Comparison of ENCODE assay signal across 8 cellular contexts in genomic region chr6:98833101-98834059, GRCh38. TPM values are rescaled to one million over a fixed set of nuclear protein-coding genes. Genes with fewer than 3 reads are reported as not detected.
A peak's percentile ranks its signal among the peaks of the same experiment; 100 is the strongest.
DNase-seq lines count a peak whose midpoint lies in the region; ATAC-seq, FAIRE-seq and TF ChIP-seq lines count a peak whose summit lies in the region.

No MANE protein-coding gene starts in this region.

- no peak overlapping the region for H2AFZ ChIP-seq in ACC112 (ENCODE audit: low read length, unreplicated experiment)

- H3K4me1 Mint-ChIP-seq in activated naive CD4-positive, alpha-beta T cell treated with anti-CD3 and anti-CD28 coated beads, Interleukin-2, amount 10 ng/mL, durations not matched to agents 7 days and 5 days, result peaks cover 42% of the 10 kb centered on the region

- no peaks in the 10 kb centered on the region for H3K9me3 Mint-ChIP-seq in activated naive CD4-positive, alpha-beta T cell treated with anti-CD3 and anti-CD28 coated beads, Interleukin-2, amount 10 ng/mL, durations not matched to agents 7 days and 5 days

- peaks cover 100% of the 10 kb centered on the region for H3K27me3 Mint-ChIP-seq in activated naive CD4-positive, alpha-beta T cell treated with anti-CD3 and anti-CD28 coated beads, Interleukin-2, amount 10 ng/mL, durations not matched to agents 7 days and 5 days

- TF ChIP-seq CTCF in GM12875 (IDR thresholded peaks at IDR 0.05; ENCODE audit: borderline replicate concordance, insufficient read depth, low read depth, low read length), result 0 out of 2 replicates have a peak, but pooled peaks have one; percentile 1
- no peak for TF ChIP-seq CTCF in pancreas (IDR thresholded peaks at IDR 0.05)

- no peak for FAIRE-seq in pancreas (lab: Jason Lieb, UNC)

- H3K79me2 ChIP-seq in ACC112 (ENCODE audit: control insufficient read depth, insufficient read depth, low read length, unreplicated experiment), result no peaks in the 10 kb centered on the region

- H3K27me3 ChIP-seq in ACC112 (ENCODE audit: insufficient read depth, low read length) (peaks cover 97% of the 10 kb centered on the region), pancreas (peaks cover 10 to 75% (median 38%) of the 10 kb centered on the region in 4 donors)

- 1% methylated on average over 65 to 66 of the region's 66 CpGs for WGBS in pancreas, 2 donors

- no peak overlapping the region for H3K27ac ChIP-seq in ACC112 (ENCODE audit: low read depth, low read length)
- no peak overlapping the region for H3K27ac ChIP-seq in pancreas

- peaks cover 3% of the 10 kb centered on the region for H3K36me3 Mint-ChIP-seq in activated naive CD4-positive, alpha-beta T cell treated with anti-CD3 and anti-CD28 coated beads, Interleukin-2, amount 10 ng/mL, durations not matched to agents 7 days and 5 days

- intact Hi-C loops in left cardiac atrium (cut with DNase I), result no loop called here
- intact Hi-C loops in pancreas (cut with DNase I), result no loop called here

- H3K9me3 ChIP-seq in pancreas, result no peaks in the 10 kb centered on the region

- CTCF ChIA-PET in activated naive CD4-positive, alpha-beta T cell treated with anti-CD3 and anti-CD28 coated beads, Interleukin-2, amount 10 ng/mL, durations not matched to agents 7 days and 5 days (lab: Charles Lee), result no interaction called here

- ATAC-seq in left cardiac atrium, result peak; percentile 42 to 58
- ATAC-seq in pancreas, result peak; percentile 60 to 73 (median 68)
- no peak for ATAC-seq in GM19452 (IDR thresholded peaks at IDR 0.05; ENCODE audit: unreplicated experiment)
- ATAC-seq in GM18867 (IDR thresholded peaks at IDR 0.05; ENCODE audit: unreplicated experiment), result no peak

- H3K36me3 ChIP-seq in ACC112 (ENCODE audit: insufficient read depth, low read length) (no peaks in the 10 kb centered on the region), pancreas (no peaks in the 10 kb centered on the region)

- H3K4me3 ChIP-seq in ACC112 (ENCODE audit: low read depth, low read length) (peak overlapping the region; percentile 66), GM12875 (ENCODE audit: low read depth, low read length) (no peak overlapping the region), pancreas (peak overlapping the region; percentile 16 to 54 (median 32))

- DNase-seq in NCI-H1930 (lab: John Stamatoyannopoulos, UW) (peak; percentile 42 to 67), left cardiac atrium (no peak), pancreas (peak in 4 of 6 donors; percentile 18 to 80 (median 54))
- peak; percentile 46 for DNase-seq in activated naive CD4-positive, alpha-beta T cell treated with anti-CD3 and anti-CD28 coated beads, Interleukin-2, amount 10 ng/mL, durations not matched to agents 7 days and 5 days

- no peaks in the 10 kb centered on the region for H3K4me1 ChIP-seq in ACC112 (ENCODE audit: control insufficient read depth, insufficient read depth, low read length, unreplicated experiment)
- peaks cover 12 to 27% (median 19%) of the 10 kb centered on the region in 3 donors for H3K4me1 ChIP-seq in pancreas

- H3K4me3 Mint-ChIP-seq in activated naive CD4-positive, alpha-beta T cell treated with anti-CD3 and anti-CD28 coated beads, Interleukin-2, amount 10 ng/mL, durations not matched to agents 7 days and 5 days, result peak overlapping the region; percentile 80

- peak overlapping the region; percentile 73 for H3K27ac Mint-ChIP-seq in activated naive CD4-positive, alpha-beta T cell treated with anti-CD3 and anti-CD28 coated beads, Interleukin-2, amount 10 ng/mL, durations not matched to agents 7 days and 5 days

RNA-seq across cellular contexts. Expression of gene POU3F2, which starts 1.0 kb away (rescaled TPM):
- under 1 TPM in 1 of 2 donors, not detected in 1; 0.03 TPM for total RNA-seq in left cardiac atrium
- total RNA-seq in pancreas, result not detected
- polyA plus RNA-seq in pancreas, result not detected

Comparison
In these comparisons a context has a peak if more than half of its experiments do, and no peak if none do; other contexts are left out.
1. ATAC-seq: peak in left cardiac atrium (2 of 2) and pancreas (4 of 4); none in GM19452 (single experiment) and GM18867 (single experiment).